ENCODE assay signal across 8 cellular contexts in the genomic region with DNA sequence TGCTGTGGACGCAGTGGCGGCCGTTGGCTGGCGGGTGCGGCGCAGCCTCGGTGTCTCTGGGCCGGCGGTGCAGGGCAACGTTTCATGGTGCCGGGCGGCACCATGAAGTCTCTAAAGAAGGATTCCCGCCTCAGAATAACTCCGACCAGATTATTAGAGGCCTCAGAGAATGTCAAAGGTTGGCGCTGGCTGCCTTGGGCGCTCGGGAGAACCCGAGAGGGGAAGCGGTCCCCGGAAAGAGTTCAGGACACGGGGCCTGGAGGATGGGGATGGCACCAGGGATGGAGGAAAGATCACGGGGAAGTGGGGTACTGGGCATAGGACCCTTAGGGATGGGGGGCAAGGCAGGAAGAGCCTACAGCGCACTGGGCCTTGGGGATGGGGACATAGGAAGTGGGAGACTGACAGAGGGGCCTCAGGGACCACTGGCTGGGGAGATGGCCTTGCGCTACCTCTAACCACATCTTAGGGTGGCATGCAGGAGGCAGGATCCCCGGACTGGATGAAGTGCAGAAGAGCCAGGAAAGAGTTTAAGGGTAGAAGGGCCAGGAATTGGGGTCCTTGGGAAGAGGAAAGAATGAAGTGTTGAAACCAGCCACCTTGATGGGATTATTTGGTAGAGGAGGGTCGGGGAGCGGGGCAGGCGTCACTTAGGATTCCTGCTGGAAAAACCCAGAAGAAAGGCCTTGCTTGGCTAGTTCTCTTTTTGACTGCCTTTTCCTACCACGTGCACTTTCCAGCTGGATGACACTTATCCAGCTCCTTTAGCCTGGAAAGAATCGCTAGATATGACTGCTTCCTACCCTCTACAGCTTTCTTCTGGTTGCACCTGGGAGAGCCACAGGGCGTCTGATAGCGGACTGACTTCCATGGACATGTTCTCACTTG. TPM values are rescaled to one million over a fixed set of nuclear protein-coding genes. Genes with fewer than 3 reads are reported as not detected.
DNase-seq lines count a peak whose midpoint lies in the region; ATAC-seq, FAIRE-seq and TF ChIP-seq lines count a peak whose summit lies in the region.

No MANE protein-coding gene starts in this region.

- in situ Hi-C loops in gastrocnemius medialis (cut with MboI; ENCODE audit: low sequenced_read_pairs in 4 of 4), result no loop called here

- intact Hi-C loops in left cardiac atrium (cut with DNase I) (no loop called here), gastrocnemius medialis (cut with DNase I; ENCODE audit: low total_unique reads) (loop anchor here (2.0 kb wide), 1 partner anchor 26 kb away; no protein-coding TSS in a partner anchor)

- H3K27me3 Mint-ChIP-seq in WTC11 (ENCODE audit: low read depth), result peaks cover 6% of the 10 kb centered on the region

- H3K36me3 ChIP-seq in gastrocnemius medialis, result no peaks in the 10 kb centered on the region

- peak overlapping the region; percentile 89 for H3K4me3 Mint-ChIP-seq in WTC11

- TF ChIP-seq CTCF in WTC11 (IDR thresholded peaks at IDR 0.05), result no peak
- TF ChIP-seq CTCF in gastrocnemius medialis (IDR thresholded peaks at IDR 0.05 in 4 of 5, conservative IDR thresholded peaks at IDR 0.05 in 1 of 5), result no peak

- DNase-seq in GM12892 (ENCODE audit: insufficient read length), result no peak
- no peak for DNase-seq in WTC11 (ENCODE audit: low spot score)
- DNase-seq in left cardiac atrium, result no peak
- DNase-seq in gastrocnemius medialis, result no peak
- no peak for DNase-seq in DMS 273 (lab: John Stamatoyannopoulos, UW; ENCODE audit: unreplicated experiment)
- no peak for DNase-seq in NCI-H82 (lab: John Stamatoyannopoulos, UW)
- DNase-seq in HTR-8/SVneo (ENCODE audit: insufficient read length, low spot score), result no peak

- peaks cover 0 to 3% of the 10 kb centered on the region in 2 donors for H3K4me1 ChIP-seq in gastrocnemius medialis

- peak overlapping the region; percentile 50 to 85 (median 64) for H3K4me3 ChIP-seq in gastrocnemius medialis

- H3K9me3 Mint-ChIP-seq in WTC11, result no peaks in the 10 kb centered on the region

- FAIRE-seq in GM12892 (lab: Jason Lieb, UNC), result peak; percentile 33
- FAIRE-seq in HTR-8/SVneo (lab: Jason Lieb, UNC), result no peak

- CTCF ChIA-PET in WTC11 (lab: Charles Lee), result no interaction called here

- H3K27me3 ChIP-seq in gastrocnemius medialis, result no peaks in the 10 kb centered on the region

- H3K9me3 ChIP-seq in gastrocnemius medialis, result no peaks in the 10 kb centered on the region

- TF ChIP-seq POLR2A in GM12892 (IDR thresholded peaks at IDR 0.05; ENCODE audit: low read depth, low read length) (no peak), gastrocnemius medialis (IDR thresholded peaks at IDR 0.05) (no peak)

- ATAC-seq in WTC11 (peak; percentile 11), left cardiac atrium (peak; percentile 5 to 9), gastrocnemius medialis (peak in 1 of 2 donors; percentile 9), GM21717 (IDR thresholded peaks at IDR 0.05; ENCODE audit: unreplicated experiment) (no peak)

- POLR2A ChIA-PET in WTC11 (lab: Charles Lee), result no interaction called here

- H3K27ac Mint-ChIP-seq in WTC11, result 0 out of 2 replicates have a peak overlapping the region, but pooled peaks have one; percentile 4

- no peaks in the 10 kb centered on the region for H3K36me3 Mint-ChIP-seq in WTC11

- H3K27ac ChIP-seq in gastrocnemius medialis, result peak overlapping the region; percentile 17 to 64 (median 57)

- peaks cover 25% of the 10 kb centered on the region for H3K4me1 Mint-ChIP-seq in WTC11

TF ChIP-seq in WTC11, 78 proteins besides CTCF, POLR2A, EP300 and RAD21:
- TF ChIP-seq TP53 (CRISPR knock-in tag; IDR thresholded peaks at IDR 0.05) (0 out of 2 replicates have a peak, but pooled peaks have one; percentile 23), ZNF121 (CRISPR knock-in tag; IDR thresholded peaks at IDR 0.05) (0 out of 2 replicates have a peak, but pooled peaks have one; percentile 24)
- TF ChIP-seq, protein P1, sequence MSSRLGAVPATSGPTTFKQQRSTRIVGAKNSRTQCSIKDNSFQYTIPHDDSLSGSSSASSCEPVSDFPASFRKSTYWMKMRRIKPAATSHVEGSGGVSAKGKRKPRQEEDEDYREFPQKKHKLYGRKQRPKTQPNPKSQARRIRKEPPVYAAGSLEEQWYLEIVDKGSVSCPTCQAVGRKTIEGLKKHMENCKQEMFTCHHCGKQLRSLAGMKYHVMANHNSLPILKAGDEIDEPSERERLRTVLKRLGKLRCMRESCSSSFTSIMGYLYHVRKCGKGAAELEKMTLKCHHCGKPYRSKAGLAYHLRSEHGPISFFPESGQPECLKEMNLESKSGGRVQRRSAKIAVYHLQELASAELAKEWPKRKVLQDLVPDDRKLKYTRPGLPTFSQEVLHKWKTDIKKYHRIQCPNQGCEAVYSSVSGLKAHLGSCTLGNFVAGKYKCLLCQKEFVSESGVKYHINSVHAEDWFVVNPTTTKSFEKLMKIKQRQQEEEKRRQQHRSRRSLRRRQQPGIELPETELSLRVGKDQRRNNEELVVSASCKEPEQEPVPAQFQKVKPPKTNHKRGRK (CRISPR knock-in tag; IDR thresholded peaks at IDR 0.05; ENCODE audit: borderline replicate concordance), result no peak

RNA-seq across cellular contexts. Expression of a gene that starts 0.6 kb away (rescaled TPM):
- 0.74 TPM for polyA plus RNA-seq in GM12892 (2012; ENCODE audit: missing spikeins)
- total RNA-seq in WTC11 (2021), result 5.7 to 6.9 TPM (median 6.6 TPM) in 3 replicates
- under 1 TPM; 0.39 to 0.59 TPM for total RNA-seq in left cardiac atrium
- not detected for total RNA-seq in gastrocnemius medialis

RNA-seq across cellular contexts. Expression of a gene that starts 23.7 kb away (rescaled TPM):
- not detected for polyA plus RNA-seq in GM12892 (2012; ENCODE audit: missing spikeins)
- total RNA-seq in WTC11 (2021) (6.9 to 8.8 TPM (median 8.1 TPM) in 3 replicates), left cardiac atrium (10 to 100 TPM in 1 of 2 donors, 1 to 10 TPM in 1; 7.0 to 16.1 TPM), gastrocnemius medialis (not detected)

RNA-seq across cellular contexts. Expression of a gene that starts 30.2 kb away (rescaled TPM):
- 14.7 TPM for polyA plus RNA-seq in GM12892 (2012; ENCODE audit: missing spikeins)
- total RNA-seq in WTC11 (2021) (35.1 to 41.5 TPM (median 40.5 TPM) in 3 replicates), left cardiac atrium (10 to 100 TPM; 31.6 to 38.8 TPM), gastrocnemius medialis (10 to 100 TPM; 27.1 to 67.4 (median 52.7) TPM)

RNA-seq across cellular contexts. Expression of a gene that starts 38.2 kb away (rescaled TPM):
- 18.4 TPM for polyA plus RNA-seq in GM12892 (2012; ENCODE audit: missing spikeins)
- total RNA-seq in WTC11 (2021), result 24.6 to 30.6 TPM (median 26.3 TPM) in 3 replicates
- 10 to 100 TPM; 41.0 to 41.1 TPM for total RNA-seq in left cardiac atrium
- total RNA-seq in gastrocnemius medialis, result 10 to 100 TPM; 22.3 to 67.9 (median 29.1) TPM

RNA-seq across cellular contexts. Expression of a gene that starts 40.1 kb away (rescaled TPM):
- 0.76 TPM for polyA plus RNA-seq in GM12892 (2012; ENCODE audit: missing spikeins)
- 0.09 TPM in 2 of 3 replicates, not detected in the other for total RNA-seq in WTC11 (2021)
- total RNA-seq in left cardiac atrium, result 1 to 10 TPM in 1 of 2 donors, under 1 TPM in 1; 0.37 to 1.1 TPM
- 1 to 10 TPM in 2 of 4 donors, not detected in 2; 1.8 to 8.8 TPM for total RNA-seq in gastrocnemius medialis
